In the genomic region with DNA sequence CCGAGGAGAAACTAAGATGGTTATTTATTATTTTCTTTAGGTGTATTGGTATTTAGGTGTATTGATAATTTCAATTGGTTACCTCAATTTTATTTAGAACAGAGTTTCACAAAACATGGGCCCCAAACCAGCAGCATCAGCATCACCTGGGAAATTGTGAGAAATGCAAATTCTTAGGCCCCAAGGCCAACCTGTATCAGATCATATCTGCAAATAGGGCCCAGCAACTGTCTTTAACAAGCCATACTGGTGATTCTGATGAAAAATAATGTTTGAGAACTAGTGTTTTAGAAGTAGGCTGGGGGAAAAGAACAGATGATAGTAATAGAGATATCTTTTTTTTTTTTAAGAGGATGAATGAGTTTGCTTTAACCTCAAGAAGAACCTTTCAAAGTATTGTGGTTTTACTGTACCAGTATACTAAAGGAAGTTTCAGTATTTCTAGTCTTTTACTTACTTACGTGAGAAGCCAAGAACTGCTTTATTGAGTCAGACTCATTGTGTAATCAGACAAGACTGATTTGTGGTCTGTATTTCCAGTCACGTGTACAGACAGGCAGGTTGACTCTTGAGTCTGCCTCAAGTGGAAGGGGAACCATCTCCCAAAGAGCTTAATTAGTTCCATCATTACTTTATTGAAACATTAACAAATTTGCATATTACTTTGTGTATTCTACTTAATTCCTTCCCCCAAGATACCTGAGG, we compare ENCODE assay signal across 8 cellular contexts.
DNase-seq lines count a peak whose midpoint lies in the region; ATAC-seq and TF ChIP-seq lines count a peak whose summit lies in the region.

No MANE protein-coding gene starts in this region.

- H3K4me1 ChIP-seq in naive thymus-derived CD4-positive, alpha-beta T cell (ENCODE audit: control insufficient read depth in 2 of 2, insufficient read depth in 2 of 2, low read length in 2 of 2) = peaks cover 0 to 13% of the 10 kb centered on the region in 2 donors
- no peaks in the 10 kb centered on the region for H3K4me1 ChIP-seq in HAP-1
- no peaks in the 10 kb centered on the region for H3K4me1 ChIP-seq in left lung

- in situ Hi-C loops in HAP-1 (cut with MboI; ENCODE audit: low sequenced_read_pairs) = no loop called here

- peak overlapping the region in 2 of 10 donors; percentile 6 to 17 for H3K4me3 Mint-ChIP-seq in naive thymus-derived CD4-positive, alpha-beta T cell

- TF ChIP-seq CTCF in AG09309 (IDR thresholded peaks at IDR 0.05; ENCODE audit: control insufficient read depth, insufficient read depth, low read depth, low read length, missing control alignments) (no peak), left lung (IDR thresholded peaks at IDR 0.05) (no peak)

- peaks cover 0 to 16% (median 4%) of the 10 kb centered on the region in 5 donors for H3K27me3 Mint-ChIP-seq in naive thymus-derived CD4-positive, alpha-beta T cell

- intact Hi-C loops in naive thymus-derived CD4-positive, alpha-beta T cell (cut with micrococcal nuclease) = loop anchor here in 1 of 2 donors (1.0 kb wide), 1 partner anchor 61 kb away; a partner anchor contains a TSS
- intact Hi-C loops in left lung (cut with DNase I) = no loop called here

- H3K4me3 ChIP-seq in AG09309 (ENCODE audit: control insufficient read depth, low read depth, low read length) = no peak overlapping the region
- H3K4me3 ChIP-seq in naive thymus-derived CD4-positive, alpha-beta T cell (ENCODE audit: low read length) = no peak overlapping the region
- no peak overlapping the region for H3K4me3 ChIP-seq in HAP-1
- no peak overlapping the region for H3K4me3 ChIP-seq in left lung

- peak; percentile 86 for ATAC-seq in GM18909 (IDR thresholded peaks at IDR 0.05; ENCODE audit: poor library complexity, unreplicated experiment)
- peak; percentile 94 for ATAC-seq in HG03139 (IDR thresholded peaks at IDR 0.05; ENCODE audit: unreplicated experiment)
- ATAC-seq in naive thymus-derived CD4-positive, alpha-beta T cell = peak; percentile 92
- ATAC-seq in left lung = no peak

- no peak overlapping the region for H3K27ac ChIP-seq in naive thymus-derived CD4-positive, alpha-beta T cell (ENCODE audit: low read depth, low read length)
- H3K27ac ChIP-seq in left lung = no peak overlapping the region

- peak overlapping the region in 6 of 9 donors; percentile 20 to 61 (median 48) for H3K27ac Mint-ChIP-seq in naive thymus-derived CD4-positive, alpha-beta T cell

- H3K27me3 ChIP-seq in naive thymus-derived CD4-positive, alpha-beta T cell (ENCODE audit: control insufficient read depth in 2 of 2, insufficient read depth in 2 of 2, low read length in 2 of 2) = no peaks in the 10 kb centered on the region
- H3K27me3 ChIP-seq in HAP-1 (ENCODE audit: low read depth) = no peaks in the 10 kb centered on the region
- H3K27me3 ChIP-seq in left lung = no peaks in the 10 kb centered on the region

- POLR2A ChIA-PET in naive thymus-derived CD4-positive, alpha-beta T cell (lab: Charles Lee) = no interaction called here

- no peaks in the 10 kb centered on the region for H3K9me3 ChIP-seq in naive thymus-derived CD4-positive, alpha-beta T cell (ENCODE audit: control insufficient read depth in 2 of 3, low read length in 3 of 3)
- H3K9me3 ChIP-seq in HAP-1 = no peaks in the 10 kb centered on the region
- H3K9me3 ChIP-seq in left lung = no peaks in the 10 kb centered on the region

- CTCF ChIA-PET in naive thymus-derived CD4-positive, alpha-beta T cell (lab: Charles Lee) = no interaction called here

- peaks cover 0 to 5% (median 0%) of the 10 kb centered on the region in 5 donors for H3K36me3 Mint-ChIP-seq in naive thymus-derived CD4-positive, alpha-beta T cell

- peaks cover 10 to 30% (median 23%) of the 10 kb centered on the region in 7 donors for H3K4me1 Mint-ChIP-seq in naive thymus-derived CD4-positive, alpha-beta T cell

- H3K36me3 ChIP-seq in naive thymus-derived CD4-positive, alpha-beta T cell (ENCODE audit: control insufficient read depth in 2 of 3, insufficient read depth in 3 of 3, low read length in 3 of 3) = no peaks in the 10 kb centered on the region
- no peaks in the 10 kb centered on the region for H3K36me3 ChIP-seq in HAP-1 (replicated peaks)
- no peaks in the 10 kb centered on the region for H3K36me3 ChIP-seq in left lung

- peaks cover 0 to 2% (median 0%) of the 10 kb centered on the region in 11 donors for H3K9me3 Mint-ChIP-seq in naive thymus-derived CD4-positive, alpha-beta T cell

- DNase-seq in AG09309 (ENCODE audit: low read depth) = peak; percentile 34
- DNase-seq in RKO (ENCODE audit: low spot score) = peak; percentile 22
- peak in 7 of 9 donors; percentile 28 to 65 (median 52) for DNase-seq in naive thymus-derived CD4-positive, alpha-beta T cell
- DNase-seq in HUDEP-2 (lab: John Stamatoyannopoulos, UW; ENCODE audit: unreplicated experiment in 76 of 76) = no peak
- no peak for DNase-seq in HAP-1 (ENCODE audit: low spot score in 2 of 2)
- no peak for DNase-seq in left lung

Comparison
In these comparisons a context has a peak if more than half of its experiments do, and no peak if none do; other contexts are left out.
1. DNase-seq: peak in AG09309 (single experiment), RKO (single experiment) and naive thymus-derived CD4-positive, alpha-beta T cell (7 of 9); none in HUDEP-2 (0 of 76), HAP-1 (0 of 2) and left lung (0 of 2).